Comparison of ENCODE assay signal across 24 cellular contexts in genomic region chr4:125004676-125005075, GRCh38.
"Had no signal": no experiment of that assay in that cellular context is flagged by ENCODE, and none has a peak within 500 bp of the region (broad histone marks: within the 10 kb centered on the region; RNA-seq: fewer than 3 reads in every experiment).

No MANE protein-coding gene starts in this region.

- DNase-seq: heart left ventricle; hypothalamus; immature natural killer cell; kidney; left colon; left lung; lower lobe of right lung; mammary epithelial cell; mesenchymal stem cell; naive B cell; ovary; right lobe of liver; stimulated activated CD4-positive, alpha-beta T cell treated with anti-CD3 and anti-CD28 coated beads, Interleukin-1b, Interleukin-23, amount 100 ng/mL, for 48 hours; stimulated activated CD4-positive, alpha-beta T cell treated with anti-CD3 and anti-CD28 coated beads, Interleukin-2, amount 100 ng/mL, for 48 hours; stimulated activated CD4-positive, alpha-beta T cell treated with anti-CD3 and anti-CD28 coated beads, Interleukin-4, amount 100 ng/mL, for 4 hours; stimulated activated CD8-positive, alpha-beta memory T cell treated with anti-CD3 and anti-CD28 coated beads, Interleukin-4, amount 100 ng/mL, for 48 hours; stimulated activated naive CD4-positive, alpha-beta T cell treated with Interleukin-2 at 50 U/mL for 16 hours; stimulated activated naive CD8-positive, alpha-beta T cell treated with anti-CD3 and anti-CD28 coated beads, Interleukin-15, amount 100 ng/mL, for 72 hours; substantia nigra; thyroid gland; trophoblast cell; upper lobe of right lung had no signal

- H3K4me1 ChIP-seq: heart left ventricle, left lung, lower lobe of right lung, right atrium auricular region, right lobe of liver, thyroid gland, upper lobe of right lung had no signal

- H3K27me3 ChIP-seq: heart left ventricle, left lung, ovary, right atrium auricular region, right lobe of liver, thyroid gland, upper lobe of right lung had no signal

- H3K36me3 ChIP-seq: heart left ventricle, left lung, lower lobe of right lung, ovary, right atrium auricular region, right lobe of liver, thyroid gland, upper lobe of right lung had no signal

- H3K27ac ChIP-seq: heart left ventricle, left lung, lower lobe of right lung, ovary, right atrium auricular region, right lobe of liver, thyroid gland, upper lobe of right lung had no signal

- H3K9me3 ChIP-seq: left lung, lower lobe of right lung, ovary, right atrium auricular region, right lobe of liver, thyroid gland, upper lobe of right lung had no signal

- H3K4me3 ChIP-seq: heart left ventricle, left lung, lower lobe of right lung, ovary, right atrium auricular region, right lobe of liver, smooth muscle cell, thyroid gland, upper lobe of right lung had no signal
